Comparison of ENCODE assay signal across 8 cellular contexts in the genomic region with DNA sequence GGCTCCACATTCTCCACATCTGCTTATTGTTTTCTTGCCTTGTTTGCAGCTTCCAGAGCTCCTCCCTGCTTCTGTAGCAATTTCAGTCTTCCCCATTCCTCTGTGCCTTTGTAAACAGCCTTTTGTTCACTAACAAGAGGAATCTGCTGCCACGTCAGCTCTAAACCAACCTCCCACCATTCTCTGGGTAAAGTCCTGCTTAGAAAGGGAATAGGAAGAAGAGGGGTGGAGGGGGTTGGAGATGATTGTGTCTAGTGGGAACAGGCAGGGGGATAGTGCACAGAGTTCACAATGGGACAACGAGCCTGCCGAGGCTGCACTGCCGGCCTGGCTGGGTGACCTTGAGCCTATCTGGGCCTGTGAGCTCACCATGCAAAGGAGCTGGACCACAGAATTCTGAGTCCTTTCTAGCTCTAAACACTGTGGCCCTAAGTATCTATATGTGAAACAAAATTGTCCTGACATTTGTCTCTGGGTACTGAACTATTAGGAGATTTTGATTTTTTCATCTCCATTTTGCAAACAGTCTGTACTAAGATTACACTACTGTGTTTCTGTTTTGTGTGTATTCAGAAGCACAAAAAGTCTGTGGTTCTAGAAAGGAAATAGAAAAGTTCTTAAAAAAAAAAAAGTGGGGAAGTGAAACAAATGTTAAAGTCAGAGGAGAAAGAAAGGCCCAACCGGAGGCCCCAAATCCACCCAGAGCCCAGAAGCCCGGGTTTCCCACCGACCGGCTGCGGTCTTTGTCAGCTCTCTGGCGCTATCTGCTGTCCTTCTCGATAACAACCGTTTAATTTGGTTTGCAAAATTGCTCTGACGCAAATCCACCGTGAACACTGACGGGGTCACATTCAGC. TPM values are rescaled to one million over a fixed set of nuclear protein-coding genes. Genes with fewer than 3 reads are reported as not detected.
DNase-seq lines count a peak whose midpoint lies in the region; ATAC-seq, FAIRE-seq and TF ChIP-seq lines count a peak whose summit lies in the region.

No MANE protein-coding gene starts in this region.

- no peak for FAIRE-seq in H54 (lab: Jason Lieb, UNC)

- H3K4me3 ChIP-seq in LNCaP clone FGC (ENCODE audit: low read depth, low read length) (no peak overlapping the region), upper lobe of left lung (no peak overlapping the region)

- no peak overlapping the region for H3K4me3 Mint-ChIP-seq in activated naive CD8-positive, alpha-beta T cell treated with anti-CD3 and anti-CD28 coated beads for 36 hours

- H3K36me3 ChIP-seq in upper lobe of left lung: no peaks in the 10 kb centered on the region

- H3K36me3 Mint-ChIP-seq in activated naive CD8-positive, alpha-beta T cell treated with anti-CD3 and anti-CD28 coated beads for 36 hours: no peaks in the 10 kb centered on the region

- H3K27me3 Mint-ChIP-seq in activated naive CD8-positive, alpha-beta T cell treated with anti-CD3 and anti-CD28 coated beads for 36 hours: no peaks in the 10 kb centered on the region

- TF ChIP-seq CTCF in LNCaP clone FGC (IDR thresholded peaks at IDR 0.05; ENCODE audit: control insufficient read depth, extremely low read depth, insufficient read depth) (peak; percentile 79), upper lobe of left lung (IDR thresholded peaks at IDR 0.05) (peak; percentile 44 to 76 (median 62))

- peaks cover 10 to 12% (median 12%) of the 10 kb centered on the region in 4 donors for H3K4me1 ChIP-seq in upper lobe of left lung

- no peaks in the 10 kb centered on the region for H3K27me3 ChIP-seq in upper lobe of left lung

- H3K27ac Mint-ChIP-seq in activated naive CD8-positive, alpha-beta T cell treated with anti-CD3 and anti-CD28 coated beads for 36 hours: peak overlapping the region; percentile 57

- no peaks in the 10 kb centered on the region for H3K9me3 Mint-ChIP-seq in activated naive CD8-positive, alpha-beta T cell treated with anti-CD3 and anti-CD28 coated beads for 36 hours

- intact Hi-C loops in Right ventricle myocardium inferior (cut with DNase I) (loop anchor here (1.0 kb wide), 1 partner anchor 113 kb away; no protein-coding TSS in a partner anchor), posterior cingulate gyrus (cut with DNase I) (loop anchor here (1.0 kb wide), 2 partner anchors 106 to 113 kb away; no protein-coding TSS in a partner anchor)

- DNase-seq in GM04503 (ENCODE audit: low read depth) (peak; percentile 75), H54 (ENCODE audit: insufficient read length, low spot score) (peak; percentile 68), LNCaP clone FGC (ENCODE audit: low read depth) (peak; percentile 21), SKM-1 (lab: John Stamatoyannopoulos, UW; ENCODE audit: unreplicated experiment) (peak; percentile 21), Right ventricle myocardium inferior (ENCODE audit: missing footprints) (peak; percentile 84), posterior cingulate gyrus (peak; percentile 67 to 97 (median 83)), upper lobe of left lung (peak in 1 of 2 donors; percentile 71)
- peak; percentile 74 for DNase-seq in activated naive CD8-positive, alpha-beta T cell treated with anti-CD3 and anti-CD28 coated beads for 36 hours

- TF ChIP-seq POLR2A in H54 (IDR thresholded peaks at IDR 0.05; ENCODE audit: low read depth, low read length) (no peak), upper lobe of left lung (IDR thresholded peaks at IDR 0.05) (peak in 1 of 4 donors; percentile 21)

- H3K4me1 Mint-ChIP-seq in activated naive CD8-positive, alpha-beta T cell treated with anti-CD3 and anti-CD28 coated beads for 36 hours: peaks cover 6% of the 10 kb centered on the region

- no peaks in the 10 kb centered on the region for H3K9me3 ChIP-seq in upper lobe of left lung

- 10 to 17% methylated on average over 13 to 15 of the region's 15 CpGs for WGBS in upper lobe of left lung, 2 donors

- peak overlapping the region; percentile 49 to 77 (median 64) for H3K27ac ChIP-seq in upper lobe of left lung

- TF ChIP-seq EP300 in upper lobe of left lung (IDR thresholded peaks at IDR 0.05): no peak

- ATAC-seq in Right ventricle myocardium inferior (peak; percentile 85), upper lobe of left lung (ENCODE audit: low FRiP score in 2 of 2) (peak; percentile 70 to 92)

RNA-seq across cellular contexts. Expression of a gene that starts 1.4 kb away (rescaled TPM):
- total RNA-seq in activated naive CD8-positive, alpha-beta T cell treated with anti-CD3 and anti-CD28 coated beads for 36 hours: not detected
- total RNA-seq in Right ventricle myocardium inferior: not detected
- total RNA-seq in upper lobe of left lung: under 1 TPM in 1 of 6 donors, not detected in 5; 0.20 TPM

RNA-seq across cellular contexts. Expression of a gene that starts 34.1 kb away (rescaled TPM):
- 10 to 100 TPM; 40.5 to 41.8 TPM for total RNA-seq in activated naive CD8-positive, alpha-beta T cell treated with anti-CD3 and anti-CD28 coated beads for 36 hours
- total RNA-seq in Right ventricle myocardium inferior (124 TPM), upper lobe of left lung (100 to 1,000 TPM in 1 of 6 donors, 10 to 100 TPM in 5; 34.6 to 107 (median 83.4) TPM)
